Comparison of ENCODE assay signal across 1 cellular context in the genomic region with DNA sequence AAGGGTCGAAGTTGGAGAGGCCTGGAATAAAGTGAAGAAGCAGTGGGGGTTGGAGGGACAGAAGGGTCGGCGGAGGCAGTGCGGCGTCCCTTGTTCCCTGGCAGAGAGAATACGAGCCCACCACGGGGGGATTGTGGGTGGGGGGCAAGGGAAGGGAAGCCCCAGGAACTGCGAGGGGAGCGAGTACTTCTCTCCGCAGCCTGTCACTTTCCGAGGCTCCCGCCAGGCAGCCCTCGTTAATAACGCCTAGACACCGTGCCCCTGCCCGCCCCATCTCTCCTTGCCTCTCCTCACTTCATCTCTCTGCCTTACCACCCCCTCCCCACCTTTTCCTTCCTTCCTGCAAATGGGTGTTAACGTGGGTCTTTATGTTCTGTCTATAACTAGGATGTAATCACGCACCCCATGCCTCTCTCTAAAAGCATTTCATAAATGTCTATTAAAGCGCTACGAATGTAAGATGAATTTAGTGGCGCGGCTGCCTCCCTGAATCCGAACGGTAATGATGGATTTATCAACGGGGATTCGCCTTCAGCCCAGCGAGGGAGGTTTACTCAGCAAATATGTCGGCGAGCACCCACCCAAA.
TF ChIP-seq lines count a peak whose summit lies in the region.

No MANE protein-coding gene starts in this region.

TF ChIP-seq in IMR-90, 13 proteins besides CTCF, POLR2A, EP300 and RAD21 (continued from another document):
- no peak for TF ChIP-seq USF2 (IDR thresholded peaks at IDR 0.05; ENCODE audit: low read depth, low read length)
- TF ChIP-seq ELK1 (IDR thresholded peaks at IDR 0.05; ENCODE audit: borderline replicate concordance, low read depth, low read length): no peak
- no peak for TF ChIP-seq RCOR1 (IDR thresholded peaks at IDR 0.05; ENCODE audit: insufficient replicate concordance, low read length)
- no peak for TF ChIP-seq CHD1 (IDR thresholded peaks at IDR 0.05; ENCODE audit: low read depth, low read length)
- TF ChIP-seq CEBPB (IDR thresholded peaks at IDR 0.05; ENCODE audit: low read depth, low read length): no peak
- no peak for TF ChIP-seq MAZ (IDR thresholded peaks at IDR 0.05; ENCODE audit: borderline replicate concordance, low read depth, low read length)
- TF ChIP-seq BHLHE40 (IDR thresholded peaks at IDR 0.05; ENCODE audit: low read depth, low read length): no peak
- no peak for TF ChIP-seq NFE2L2 (IDR thresholded peaks at IDR 0.05; ENCODE audit: low read depth, low read length)
TF ChIP-seq in IMR-90: peak in this region for 0.
